ENCODE assay signal across 22 cellular contexts in the genomic region with DNA sequence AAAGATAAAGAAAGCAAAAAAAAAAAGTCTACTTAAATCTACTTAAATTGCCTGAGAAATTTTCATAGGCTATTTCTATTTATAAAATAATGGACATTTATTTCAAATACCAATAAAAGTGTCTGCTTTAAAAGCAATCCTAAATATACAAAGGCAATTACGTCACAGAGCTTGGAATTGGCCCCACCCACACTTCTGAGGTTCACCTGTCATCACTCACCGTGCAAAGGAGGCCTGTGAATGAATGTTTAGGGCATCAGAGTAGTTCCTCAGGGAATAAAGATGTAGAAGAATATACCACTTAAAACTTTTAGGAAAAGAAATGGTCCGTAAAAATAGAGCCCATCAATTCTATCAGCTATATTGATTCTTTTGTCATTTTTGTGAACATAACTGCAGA.
"Had no signal": no experiment of that assay in that cellular context is flagged by ENCODE, and none has a peak within 500 bp of the region (broad histone marks: within the 10 kb centered on the region; RNA-seq: fewer than 3 reads in every experiment).

No MANE protein-coding gene starts in this region.

- DNase-seq: dermis blood vessel endothelial cell; dorsolateral prefrontal cortex; effector CD4-positive, alpha-beta T cell; effector memory CD4-positive, alpha-beta T cell; erythroblast; esophagus squamous epithelium; foreskin fibroblast; foreskin melanocyte; gastrocnemius medialis; glutamatergic neuron; head of caudate nucleus; heart right ventricle; hippocampal formation; left cardiac atrium; left lung; left ventricle myocardium superior; lower lobe of right lung; mesenchymal stem cell; mucosa of descending colon; naive B cell had no signal

- H3K4me3 ChIP-seq: coronary artery, dorsolateral prefrontal cortex, esophagus squamous epithelium, gastrocnemius medialis, heart right ventricle, left lung, lower lobe of right lung, mucosa of descending colon had no signal

- H3K36me3 Mint-ChIP-seq: mesothelial cell of epicardium, naive B cell had no signal

- H3K27ac Mint-ChIP-seq: mesothelial cell of epicardium, naive B cell had no signal

- H3K4me1 Mint-ChIP-seq: mesothelial cell of epicardium, naive B cell had no signal

- H3K4me3 Mint-ChIP-seq: mesothelial cell of epicardium, naive B cell had no signal

- H3K27me3 Mint-ChIP-seq: naive B cell had no signal
